ENCODE assay signal across 15 cellular contexts in the genomic region with DNA sequence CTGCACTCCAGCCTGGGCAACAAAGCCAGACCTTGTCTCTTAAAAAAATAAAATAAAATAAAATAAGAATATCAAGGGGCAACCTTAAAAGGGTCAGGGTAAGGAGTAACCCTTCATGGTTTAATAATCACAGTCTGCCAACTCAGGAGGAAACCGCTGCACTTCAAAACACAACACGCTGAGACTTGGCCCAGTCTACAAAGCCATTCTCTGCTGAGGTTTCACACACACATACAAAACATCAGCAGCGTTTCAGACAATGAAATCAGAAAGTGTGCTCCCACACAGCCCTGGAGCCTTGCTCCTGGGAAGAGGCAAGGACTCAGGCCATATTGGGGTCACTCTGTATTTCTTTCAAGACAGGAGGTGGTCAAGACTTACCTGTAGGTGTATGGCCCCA. TPM values are rescaled to one million over a fixed set of nuclear protein-coding genes. Genes with fewer than 3 reads are reported as not detected.
DNase-seq lines count a peak whose midpoint lies in the region; ATAC-seq and TF ChIP-seq lines count a peak whose summit lies in the region.
"Had no signal": no experiment of that assay in that cellular context is flagged by ENCODE, and none has a peak within 500 bp of the region (broad histone marks: within the 10 kb centered on the region; RNA-seq: fewer than 3 reads in every experiment).

No MANE protein-coding gene starts in this region.

- peak; percentile 8 to 41 (median 21) for ATAC-seq in right lobe of liver
- ATAC-seq in HG02973 (IDR thresholded peaks at IDR 0.05; ENCODE audit: unreplicated experiment) = no peak
- ATAC-seq: activated T-cell treated with anti-CD3 and anti-CD28 coated beads, Interleukin-2, amount 50 U/mL, for 4 hours; CD8-positive, alpha-beta T cell; stimulated activated naive CD8-positive, alpha-beta T cell treated with anti-CD3 and anti-CD28 coated beads, Interleukin-15, Interleukin-2, amounts not matched to agents 100 U/mL and 50 U/mL, for 24 hours; WTC11 had no signal

- H3K9ac ChIP-seq in OCI-LY3 (ENCODE audit: low read length) (no peak overlapping the region), colonic mucosa (ENCODE audit: low read depth in 2 of 2, low read length in 2 of 2) (no peak overlapping the region)

- DNase-seq in caudate nucleus (lab: John Stamatoyannopoulos, UW) (no peak), right lobe of liver (no peak), thyroid gland (peak; percentile 60), colonic mucosa (no peak), nucleus accumbens (lab: John Stamatoyannopoulos, UW) (no peak)
- no peak for DNase-seq in activated CD4-positive, alpha-beta T cell treated with anti-CD3 and anti-CD28 coated beads, Interleukin-2, amount 50 U/mL, for 48 hours
- DNase-seq: activated T-cell treated with anti-CD3 and anti-CD28 coated beads, Interleukin-2, amount 50 U/mL, for 4 hours; anterior cingulate cortex; CD8-positive, alpha-beta T cell; GF-D8; stimulated activated naive CD8-positive, alpha-beta T cell treated with anti-CD3 and anti-CD28 coated beads, Interleukin-15, Interleukin-2, amounts not matched to agents 100 U/mL and 50 U/mL, for 24 hours had no signal

- H3K36me3 ChIP-seq in OCI-LY3 (replicated peaks; ENCODE audit: low read depth, low read length) (peaks cover 2% of the 10 kb centered on the region), right lobe of liver (peaks cover 0 to 7% (median 0%) of the 10 kb centered on the region in 4 donors), thyroid gland (peaks cover 2 to 8% of the 10 kb centered on the region in 2 donors), colonic mucosa (peaks cover 6% of the 10 kb centered on the region)

- H3K4me3 ChIP-seq in OCI-LY3 (ENCODE audit: low read length) = no peak overlapping the region
- peak overlapping the region; percentile 1 to 58 (median 40) for H3K4me3 ChIP-seq in right lobe of liver
- H3K4me3 ChIP-seq in thyroid gland (replicated peaks in 1 of 3) = no peak overlapping the region
- no peak overlapping the region for H3K4me3 ChIP-seq in colonic mucosa
- H3K4me3 ChIP-seq: SJSA1 had no signal

- peaks cover 8% of the 10 kb centered on the region for H3K27me3 ChIP-seq in OCI-LY3 (ENCODE audit: low read depth, low read length)
- H3K27me3 ChIP-seq in right lobe of liver = no peaks in the 10 kb centered on the region
- H3K27me3 ChIP-seq in thyroid gland = no peaks in the 10 kb centered on the region
- H3K27me3 ChIP-seq in colonic mucosa = no peaks in the 10 kb centered on the region
- H3K27me3 ChIP-seq: SJSA1 had no signal

- H3K27ac ChIP-seq in OCI-LY3 (ENCODE audit: low read length) = no peak overlapping the region
- peak overlapping the region; percentile 65 for H3K27ac ChIP-seq in caudate nucleus (ENCODE audit: low read depth, low read length)
- peak overlapping the region; percentile 78 to 89 (median 89) for H3K27ac ChIP-seq in right lobe of liver
- H3K27ac ChIP-seq in thyroid gland = peak overlapping the region; percentile 76 to 85 (median 84)
- no peak overlapping the region for H3K27ac ChIP-seq in colonic mucosa
- H3K27ac ChIP-seq: SJSA1 had no signal

- TF ChIP-seq CTCF in OCI-LY3 (IDR thresholded peaks at IDR 0.05; ENCODE audit: low read depth, low read length) (no peak), right lobe of liver (IDR thresholded peaks at IDR 0.05) (no peak), thyroid gland (IDR thresholded peaks at IDR 0.05) (no peak), colonic mucosa (IDR thresholded peaks at IDR 0.05) (no peak)

- no peak for TF ChIP-seq POLR2A in right lobe of liver (IDR thresholded peaks at IDR 0.05)
- no peak for TF ChIP-seq POLR2A in thyroid gland (IDR thresholded peaks at IDR 0.05)

- H3K4me1 ChIP-seq in OCI-LY3 (ENCODE audit: low read length) (peaks cover 48% of the 10 kb centered on the region), right lobe of liver (peaks cover 4 to 78% (median 41%) of the 10 kb centered on the region in 4 donors), thyroid gland (peaks cover 56 to 67% of the 10 kb centered on the region in 2 donors), colonic mucosa (peaks cover 28% of the 10 kb centered on the region)

- no peaks in the 10 kb centered on the region for H3K9me3 ChIP-seq in OCI-LY3 (ENCODE audit: insufficient read depth, low read length)
- H3K9me3 ChIP-seq in right lobe of liver = no peaks in the 10 kb centered on the region
- H3K9me3 ChIP-seq in thyroid gland = no peaks in the 10 kb centered on the region
- no peaks in the 10 kb centered on the region for H3K9me3 ChIP-seq in colonic mucosa
- H3K9me3 ChIP-seq: SJSA1 had no signal

- peak overlapping the region; percentile 20 for H3K4me2 ChIP-seq in OCI-LY3 (ENCODE audit: low read length)

- intact Hi-C loops in right lobe of liver (cut with DNase I) = no loop called here
- intact Hi-C loops in thyroid gland (cut with DNase I) = loop anchor here (10.0 kb wide), 1 partner anchor 59 kb away; the partner anchor contains the start of gene FAM47E
- intact Hi-C loops in colonic mucosa (cut with DNase I) = no loop called here

- WGBS in right lobe of liver (ENCODE audit: insufficient coverage, low coverage, low lambda C conversion rate, missing lambda C conversion rate) = 32% methylated on average over 2 of the region's 3 CpGs
- WGBS in thyroid gland, 2 donors = 35 to 44% methylated on average over 3 of the region's 3 CpGs

- H4K20me1 ChIP-seq in OCI-LY3 (ENCODE audit: insufficient read depth, low read length) = peaks cover 6% of the 10 kb centered on the region; the same call in 1 of the 2 replicates

- H2AFZ ChIP-seq in OCI-LY3 (ENCODE audit: low read depth, low read length) = no peak overlapping the region

- H3K79me2 ChIP-seq in OCI-LY3 (ENCODE audit: low read length) = no peaks in the 10 kb centered on the region

RNA-seq across cellular contexts. Expression of gene SCARB2, which starts 18.3 kb away (rescaled TPM):
- total RNA-seq in right lobe of liver (100 to 1,000 TPM; 102 to 133 (median 125) TPM), thyroid gland (100 to 1,000 TPM; 178 to 271 (median 206) TPM), colonic mucosa (100 to 1,000 TPM; 156 to 164 TPM)

RNA-seq across cellular contexts. Expression of gene NUP54, which starts 47.1 kb away (rescaled TPM):
- total RNA-seq in right lobe of liver (10 to 100 TPM; 13.3 to 18.9 (median 14.4) TPM), thyroid gland (10 to 100 TPM; 37.7 to 49.7 (median 48.8) TPM), colonic mucosa (10 to 100 TPM; 31.5 to 35.3 TPM)

RNA-seq across cellular contexts. Expression of gene FAM47E, which starts 56.2 kb away (rescaled TPM):
- 1 to 10 TPM; 1.2 to 5.0 (median 2.9) TPM for total RNA-seq in right lobe of liver
- total RNA-seq in thyroid gland = 10 to 100 TPM in 3 of 4 donors, 1 to 10 TPM in 1; 9.7 to 16.9 (median 13.7) TPM
- total RNA-seq in colonic mucosa = 1 to 10 TPM; 3.9 to 4.8 TPM
- total RNA-seq: activated T-cell treated with anti-CD3 and anti-CD28 coated beads, Interleukin-2, amount 50 U/mL, for 4 hours; SJSA1 had no signal

Comparison
In these comparisons a context has a peak if more than half of its experiments do, and no peak if none do; other contexts are left out.
1. H3K27ac ChIP-seq: peak in caudate nucleus (single experiment), right lobe of liver (3 of 3) and thyroid gland (3 of 3); none in OCI-LY3 (single experiment) and colonic mucosa (single experiment).
2. H3K4me3 ChIP-seq: peak in right lobe of liver (3 of 3); none in OCI-LY3 (single experiment), thyroid gland (0 of 3) and colonic mucosa (single experiment).
3. DNase-seq: peak in thyroid gland (2 of 2); none in caudate nucleus (0 of 61), right lobe of liver (0 of 3), colonic mucosa (single experiment), activated CD4-positive, alpha-beta T cell treated with anti-CD3 and anti-CD28 coated beads, Interleukin-2, amount 50 U/mL, for 48 hours (0 of 2) and nucleus accumbens (0 of 56).